ENCODE assay signal across 19 cellular contexts in the genomic region with DNA sequence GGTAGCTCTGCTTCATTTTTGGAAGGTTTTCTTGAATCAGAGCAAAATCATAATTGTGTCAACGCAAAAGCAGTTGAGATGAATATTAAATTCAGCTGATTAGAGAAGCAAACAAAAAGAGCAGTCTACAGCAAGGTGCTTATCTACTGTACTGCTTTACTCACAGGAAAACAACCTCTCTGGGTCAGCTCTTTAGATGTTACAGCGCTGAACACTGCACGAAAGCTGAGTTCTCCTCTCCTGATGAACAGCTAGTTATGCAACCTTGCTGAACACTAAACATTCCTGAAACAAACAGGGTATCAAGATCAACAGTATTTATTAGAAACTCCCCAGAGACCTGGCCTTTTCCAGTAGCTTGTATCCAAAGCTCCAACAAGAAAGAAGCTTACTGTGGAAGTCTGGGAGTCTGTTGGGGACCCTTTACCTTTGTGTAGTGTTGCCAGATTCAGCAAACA. TPM values are rescaled to one million over a fixed set of nuclear protein-coding genes. Genes with fewer than 3 reads are reported as not detected.
DNase-seq lines count a peak whose midpoint lies in the region; ATAC-seq and TF ChIP-seq lines count a peak whose summit lies in the region.
"Had no signal": no experiment of that assay in that cellular context is flagged by ENCODE, and none has a peak within 500 bp of the region (broad histone marks: within the 10 kb centered on the region; RNA-seq: fewer than 3 reads in every experiment).

No MANE protein-coding gene starts in this region.

- H3K4me1 ChIP-seq in cardiac muscle cell (ENCODE audit: low read depth) = no peaks in the 10 kb centered on the region
- no peaks in the 10 kb centered on the region for H3K4me1 ChIP-seq in left lung
- H3K4me1 ChIP-seq in upper lobe of right lung = no peaks in the 10 kb centered on the region
- H3K4me1 ChIP-seq: colonic mucosa, uterus had no signal

- no peaks in the 10 kb centered on the region for H3K9me3 ChIP-seq in cardiac muscle cell (ENCODE audit: low read depth)
- no peaks in the 10 kb centered on the region for H3K9me3 ChIP-seq in SK-N-MC (ENCODE audit: low read depth, low read length)
- H3K9me3 ChIP-seq in left lung = no peaks in the 10 kb centered on the region
- no peaks in the 10 kb centered on the region for H3K9me3 ChIP-seq in upper lobe of right lung
- H3K9me3 ChIP-seq: colonic mucosa, uterus had no signal

- TF ChIP-seq CTCF in cardiac muscle cell (IDR thresholded peaks at IDR 0.05; ENCODE audit: low read depth, low read length) (no peak), left lung (IDR thresholded peaks at IDR 0.05) (no peak), upper lobe of right lung (IDR thresholded peaks at IDR 0.05) (no peak)

- H3K36me3 ChIP-seq in cardiac muscle cell (no peaks in the 10 kb centered on the region), SK-N-MC (ENCODE audit: insufficient read depth, low read length) (no peaks in the 10 kb centered on the region), left lung (peaks cover 0 to 5% of the 10 kb centered on the region in 2 donors), upper lobe of right lung (no peaks in the 10 kb centered on the region)
- H3K36me3 ChIP-seq: colonic mucosa, uterus had no signal

- H3K4me3 ChIP-seq in cardiac muscle cell (no peak overlapping the region), SK-N-MC (no peak overlapping the region), left lung (no peak overlapping the region), upper lobe of right lung (no peak overlapping the region)
- H3K4me3 ChIP-seq: colonic mucosa, uterus had no signal

- H3K27ac ChIP-seq in cardiac muscle cell (peak overlapping the region; percentile 54), SK-N-MC (0 out of 2 replicates have a peak overlapping the region, but pooled peaks have one; percentile 14), left lung (no peak overlapping the region), upper lobe of right lung (no peak overlapping the region)
- H3K27ac ChIP-seq: colonic mucosa, uterus had no signal

- no peak overlapping the region for H3K9ac ChIP-seq in SK-N-MC (ENCODE audit: insufficient read length)

- H3K27me3 ChIP-seq in cardiac muscle cell (no peaks in the 10 kb centered on the region), left lung (no peaks in the 10 kb centered on the region), upper lobe of right lung (no peaks in the 10 kb centered on the region)
- H3K27me3 ChIP-seq: colonic mucosa, uterus had no signal

- peak in 1 of 2 donors; percentile 45 for DNase-seq in cardiac muscle cell (ENCODE audit: low read depth in 1 of 2, low spot score in 1 of 2)
- DNase-seq in Right ventricle myocardium inferior (ENCODE audit: missing footprints) = no peak
- DNase-seq in SK-N-MC (ENCODE audit: low read depth, low spot score) = no peak
- no peak for DNase-seq in left lung
- DNase-seq in upper lobe of right lung = no peak
- no peak for DNase-seq in cortex of kidney (lab: John Stamatoyannopoulos, UW)
- DNase-seq: activated CD4-positive, alpha-beta T cell treated with anti-CD3 and anti-CD28 coated beads, Interleukin-2, amount 50 U/mL, for 48 hours; activated naive CD4-positive, alpha-beta T cell treated with anti-CD3 and anti-CD28 coated beads for 36 hours; activated T-cell treated with anti-CD3 and anti-CD28 coated beads, Interleukin-2, amount 50 U/mL, for 1 hour; CD4-positive, alpha-beta memory T cell; colonic mucosa; EL; Karpas-422; NCI-H1048; NCI-H2029 treated with DMSO at 0.1 percent for 48 hours; uterus had no signal

- intact Hi-C loops in Right ventricle myocardium inferior (cut with DNase I) = no loop called here
- intact Hi-C loops in left lung (cut with DNase I) = no loop called here
- intact Hi-C loops in upper lobe of right lung (cut with DNase I) = no loop called here

- no peak for ATAC-seq in Right ventricle myocardium inferior
- ATAC-seq in left lung = peak; percentile 80
- peak; percentile 67 for ATAC-seq in upper lobe of right lung
- ATAC-seq in GM21423 (IDR thresholded peaks at IDR 0.05; ENCODE audit: unreplicated experiment) = no peak
- no peak for ATAC-seq in GM19452 (IDR thresholded peaks at IDR 0.05; ENCODE audit: unreplicated experiment)
- ATAC-seq: sciatic nerve had no signal

RNA-seq across cellular contexts. Expression of gene TBCE, which starts 41.3 kb away (rescaled TPM):
- total RNA-seq in cardiac muscle cell (17.9 and 19.3 TPM in 2 replicates), Right ventricle myocardium inferior (22.8 TPM), left lung (10 to 100 TPM; 19.6 to 26.8 TPM), upper lobe of right lung (27.2 TPM)
- 34.8 and 35.9 TPM in 2 replicates for polyA plus RNA-seq in cardiac muscle cell

Comparison
In these comparisons a context has a peak if more than half of its experiments do, and no peak if none do; other contexts are left out.
1. H3K27ac ChIP-seq: peak in cardiac muscle cell (single experiment) and SK-N-MC (single experiment); none in left lung (0 of 2) and upper lobe of right lung (single experiment).
2. ATAC-seq: peak in left lung (single experiment) and upper lobe of right lung (single experiment); none in Right ventricle myocardium inferior (single experiment), GM21423 (single experiment) and GM19452 (single experiment).